Comparison of ENCODE assay signal across 16 cellular contexts in genomic region chr6:13848553-13849150, GRCh38. TPM values are rescaled to one million over a fixed set of nuclear protein-coding genes. Genes with fewer than 3 reads are reported as not detected.
DNase-seq lines count a peak whose midpoint lies in the region; ATAC-seq, FAIRE-seq and TF ChIP-seq lines count a peak whose summit lies in the region.
"Had no signal": no experiment of that assay in that cellular context is flagged by ENCODE, and none has a peak within 500 bp of the region (broad histone marks: within the 10 kb centered on the region; RNA-seq: fewer than 3 reads in every experiment).

No MANE protein-coding gene starts in this region.

- POLR2A ChIA-PET in HepG2 (lab: Yijun Ruan, JAX): interaction anchor here (1.7 kb wide), 1 partner anchor 35 kb away, joined by 5 read pairs; the partner anchor contains the start of gene MCUR1

- peaks cover 5% of the 10 kb centered on the region for H3K27me3 Mint-ChIP-seq in brain

- no peak for FAIRE-seq in HepG2 (lab: Jason Lieb, UNC)
- FAIRE-seq in D721Med (lab: Jason Lieb, UNC): no peak
- FAIRE-seq: G401.6, HTR-8/SVneo, TTC549 had no signal

- no peaks in the 10 kb centered on the region for H4K20me1 ChIP-seq in osteoblast (ENCODE audit: insufficient read depth, low read length)
- H4K20me1 ChIP-seq in HepG2 (ENCODE audit: insufficient read depth, low read length): no peaks in the 10 kb centered on the region

- TF ChIP-seq EP300 in HepG2 (IDR thresholded peaks at IDR 0.05; ENCODE audit: low read depth in 2 of 2, low read length in 2 of 2) (no peak), HepG2 (CRISPR knock-in tag; IDR thresholded peaks at IDR 0.05; ENCODE audit: borderline replicate concordance) (no peak)

- no peak overlapping the region for H3K27ac ChIP-seq in osteoblast (ENCODE audit: low read depth, low read length)
- no peak overlapping the region for H3K27ac ChIP-seq in HepG2 (ENCODE audit: extremely low read length, insufficient read depth, low read length)
- H3K27ac ChIP-seq: brain microvascular endothelial cell, gastroesophageal sphincter had no signal

- TF ChIP-seq RAD21 in HepG2 (CRISPR knock-in tag; IDR thresholded peaks at IDR 0.05): no peak

- no peak for TF ChIP-seq CTCF in brain (conservative IDR thresholded peaks at IDR 0.05)
- no peak for TF ChIP-seq CTCF in osteoblast (IDR thresholded peaks at IDR 0.05; ENCODE audit: extremely low read depth, low read depth, low read length)
- TF ChIP-seq CTCF in HepG2 (CRISPR knock-in tag; IDR thresholded peaks at IDR 0.05): no peak
- no peak for TF ChIP-seq CTCF in D721Med (IDR thresholded peaks at IDR 0.05; ENCODE audit: insufficient read depth, missing control alignments)

- DNase-seq in EH (ENCODE audit: low read depth) (peak; percentile 16), NCI-H2081 (lab: John Stamatoyannopoulos, UW) (peak; percentile 59 to 81), osteoblast (ENCODE audit: insufficient read length, low spot score, missing footprints) (no peak), HepG2 (ENCODE audit: low spot score) (no peak), D721Med (ENCODE audit: insufficient read length, low spot score) (no peak)
- DNase-seq in activated effector memory CD4-positive, alpha-beta T cell treated with anti-CD3 and anti-CD28 coated beads, Interleukin-2, amount 50 U/mL, for 16 hours: no peak
- DNase-seq: brain microvascular endothelial cell; CD4-positive, CD25-positive, alpha-beta regulatory T cell; effector memory CD8-positive, alpha-beta T cell; NCI-H1048; stimulated activated CD4-positive, alpha-beta T cell treated with anti-CD3 and anti-CD28 coated beads, Interleukin-4, amount 100 ng/mL, for 1 hour had no signal

- no peak for TF ChIP-seq POLR2A in HepG2 (IDR thresholded peaks at IDR 0.05; ENCODE audit: insufficient read depth in 1 of 2, low read depth in 2 of 2, low read length in 2 of 2)

- in situ Hi-C loops in HepG2 (cut with HindIII; ENCODE audit: extremely low pct_ligation_motif_present, low pct_unique_long_range_greater_than_20kb): no loop called here

- H3K27me3 ChIP-seq in osteoblast (ENCODE audit: insufficient read depth, low read length) (peaks cover 14% of the 10 kb centered on the region), HepG2 (ENCODE audit: control insufficient read depth in 1 of 2, insufficient read depth in 2 of 2, low read length in 2 of 2) (peaks cover 0 to 7% of the 10 kb centered on the region in 2 experiments; a peak in 2 of 5 replicates)
- H3K27me3 ChIP-seq: brain microvascular endothelial cell had no signal

- BruUV-seq in HepG2 (replicated peaks; lab: Mats Ljungman, UMichigan): no TSS peak

- peaks cover 22% of the 10 kb centered on the region for H3K4me1 Mint-ChIP-seq in brain

- no peak for ATAC-seq in HepG2
- ATAC-seq: effector memory CD8-positive, alpha-beta T cell; gastroesophageal sphincter had no signal

- WGBS in HepG2 (ENCODE audit: low lambda C conversion rate): 53% methylated on average over 5 of the region's 5 CpGs

- H3K9me3 Mint-ChIP-seq in brain: peaks cover 0 to 6% (median 0%) of the 10 kb centered on the region in 5 experiments
- H3K9me3 Mint-ChIP-seq: effector memory CD8-positive, alpha-beta T cell had no signal

- H3K36me3 Mint-ChIP-seq in brain: no peaks in the 10 kb centered on the region

- no peak overlapping the region for H3K9ac ChIP-seq in HepG2 (ENCODE audit: insufficient read depth, low read depth, low read length)

- H3K36me3 ChIP-seq in osteoblast (ENCODE audit: insufficient read depth, low read length) (no peaks in the 10 kb centered on the region), HepG2 (replicated peaks in 1 of 2; ENCODE audit: control insufficient read depth in 1 of 2, insufficient read depth in 2 of 2, low read length in 2 of 2) (no peaks in the 10 kb centered on the region)
- H3K36me3 ChIP-seq: brain microvascular endothelial cell, gastroesophageal sphincter had no signal

- H3K4me1 ChIP-seq in osteoblast (ENCODE audit: insufficient read depth, low read length) (no peaks in the 10 kb centered on the region), HepG2 (ENCODE audit: insufficient read depth, low read length) (peaks cover 15% of the 10 kb centered on the region)

- H3K79me2 ChIP-seq in osteoblast (ENCODE audit: insufficient read depth, low read length) (no peaks in the 10 kb centered on the region), HepG2 (ENCODE audit: insufficient read depth, low read length) (no peaks in the 10 kb centered on the region)

- no peaks in the 10 kb centered on the region for H3K9me3 ChIP-seq in osteoblast (ENCODE audit: low read depth, low read length)
- no peaks in the 10 kb centered on the region for H3K9me3 ChIP-seq in HepG2 (ENCODE audit: low read length)
- H3K9me3 ChIP-seq: gastroesophageal sphincter had no signal

- peak overlapping the region in 1 of 5 experiments; percentile 15 for H3K4me3 Mint-ChIP-seq in brain
- H3K4me3 Mint-ChIP-seq: CD4-positive, CD25-positive, alpha-beta regulatory T cell; effector memory CD8-positive, alpha-beta T cell had no signal

- H2AFZ ChIP-seq in osteoblast (ENCODE audit: low read length) (no peak overlapping the region), HepG2 (ENCODE audit: low read length) (no peak overlapping the region)

- peak overlapping the region in 3 of 5 experiments; percentile 2 to 10 (median 6) for H3K27ac Mint-ChIP-seq in brain
- H3K27ac Mint-ChIP-seq: CD4-positive, CD25-positive, alpha-beta regulatory T cell; effector memory CD8-positive, alpha-beta T cell had no signal

- CTCF ChIA-PET in HepG2 (lab: Yijun Ruan, JAX; ENCODE audit: low intra/inter-chr PET ratio, low total read pairs): no interaction called here

- intact Hi-C loops in HepG2 (cut with micrococcal nuclease; ENCODE audit: unreplicated experiment): no loop called here

- H3K4me2 ChIP-seq in osteoblast (ENCODE audit: insufficient read depth, low read length) (peak overlapping the region; percentile 38), HepG2 (ENCODE audit: low read depth, low read length) (no peak overlapping the region)

- H3K4me3 ChIP-seq in osteoblast (ENCODE audit: insufficient read depth, low read length): no peak overlapping the region
- no peak overlapping the region for H3K4me3 ChIP-seq in HepG2 (replicated peaks in 1 of 3; ENCODE audit: insufficient read depth in 1 of 3, low read depth in 2 of 3, low read length in 3 of 3)
- H3K4me3 ChIP-seq: gastroesophageal sphincter had no signal

TF ChIP-seq in HepG2, 621 proteins besides CTCF, POLR2A, EP300 and RAD21 (continues in another document):
- TF ChIP-seq ZNF891 (CRISPR knock-in tag; IDR thresholded peaks at IDR 0.05) (no peak), ZNF484 (CRISPR knock-in tag; IDR thresholded peaks at IDR 0.05; ENCODE audit: borderline replicate concordance, low read depth) (no peak), TCF7 (IDR thresholded peaks at IDR 0.05; ENCODE audit: low read depth) (no peak), GTF3A (CRISPR knock-in tag; conservative IDR thresholded peaks at IDR 0.05) (no peak)
- TF ChIP-seq, protein P1, sequence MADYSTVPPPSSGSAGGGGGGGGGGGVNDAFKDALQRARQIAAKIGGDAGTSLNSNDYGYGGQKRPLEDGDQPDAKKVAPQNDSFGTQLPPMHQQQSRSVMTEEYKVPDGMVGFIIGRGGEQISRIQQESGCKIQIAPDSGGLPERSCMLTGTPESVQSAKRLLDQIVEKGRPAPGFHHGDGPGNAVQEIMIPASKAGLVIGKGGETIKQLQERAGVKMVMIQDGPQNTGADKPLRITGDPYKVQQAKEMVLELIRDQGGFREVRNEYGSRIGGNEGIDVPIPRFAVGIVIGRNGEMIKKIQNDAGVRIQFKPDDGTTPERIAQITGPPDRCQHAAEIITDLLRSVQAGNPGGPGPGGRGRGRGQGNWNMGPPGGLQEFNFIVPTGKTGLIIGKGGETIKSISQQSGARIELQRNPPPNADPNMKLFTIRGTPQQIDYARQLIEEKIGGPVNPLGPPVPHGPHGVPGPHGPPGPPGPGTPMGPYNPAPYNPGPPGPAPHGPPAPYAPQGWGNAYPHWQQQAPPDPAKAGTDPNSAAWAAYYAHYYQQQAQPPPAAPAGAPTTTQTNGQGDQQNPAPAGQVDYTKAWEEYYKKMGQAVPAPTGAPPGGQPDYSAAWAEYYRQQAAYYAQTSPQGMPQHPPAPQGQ (CRISPR knock-in tag; IDR thresholded peaks at IDR 0.05; ENCODE audit: borderline replicate concordance): no peak

RNA-seq across cellular contexts. Expression of gene MCUR1, which starts 34.3 kb away (rescaled TPM):
- polyA plus RNA-seq in brain (ENCODE audit: insufficient read depth, low read depth, low replicate concordance) (19.8 TPM), HepG2 (2011; rRNA removed) (6.5 and 8.0 TPM in 2 replicates)
- total RNA-seq in osteoblast (13.6 and 14.8 TPM in 2 replicates), HepG2 (2016; rRNA removed; fragmentation: Illumina TruSeq; extraction: Trizol) (27.6 and 29.6 TPM in 2 replicates)
- total RNA-seq in HepG2 (2016; cell fraction: cytosol; rRNA removed; fragmentation: Illumina TruSeq; extraction: Trizol; ENCODE audit: low read depth): 53.0 and 63.9 TPM in 2 replicates
- 21.6 and 28.6 TPM in 2 replicates for total RNA-seq in HepG2 (2016; cell fraction: insoluble cytoplasmic fraction; rRNA removed; fragmentation: Illumina TruSeq; extraction: Trizol)
- total RNA-seq in HepG2 (2016; cell fraction: membrane; rRNA removed; fragmentation: Illumina TruSeq; extraction: Trizol): 57.1 and 61.7 TPM in 2 replicates
- 13.6 and 16.9 TPM in 2 replicates for total RNA-seq in HepG2 (2016; cell fraction: nucleus; rRNA removed; fragmentation: Illumina TruSeq; extraction: Trizol)
- polyA plus RNA-seq in HepG2 (2011; cell fraction: cytosol; rRNA removed): 5.1 and 6.7 TPM in 2 replicates
- polyA plus RNA-seq in HepG2 (2011; cell fraction: nucleus; rRNA removed): 2.7 and 2.9 TPM in 2 replicates
- polyA plus RNA-seq in HepG2 (2012): 9.7 and 12.4 TPM in 2 replicates
- 115 and 150 TPM in 2 replicates for polyA plus RNA-seq in HepG2 (2016; cell fraction: cytosol; fragmentation: Illumina TruSeq; extraction: Trizol; ENCODE audit: low read depth)
- 35.0 and 35.4 TPM in 2 replicates for polyA plus RNA-seq in HepG2 (2016; cell fraction: insoluble cytoplasmic fraction; fragmentation: Illumina TruSeq; extraction: Trizol; ENCODE audit: low read depth)
- polyA plus RNA-seq in HepG2 (2016; cell fraction: membrane; fragmentation: Illumina TruSeq; extraction: Trizol; ENCODE audit: low read depth): 81.5 and 91.1 TPM in 2 replicates
- 29.5 and 30.1 TPM in 2 replicates for polyA plus RNA-seq in HepG2 (2016; cell fraction: nucleus; fragmentation: Illumina TruSeq; extraction: Trizol; ENCODE audit: insufficient read depth, low read depth)
- 6.4 and 12.9 TPM in 2 replicates for polyA minus RNA-seq in HepG2 (2011; rRNA and poly(A)+ RNA removed; ENCODE audit: low replicate concordance)
- polyA minus RNA-seq in HepG2 (2011; cell fraction: cytosol; rRNA and poly(A)+ RNA removed): 5.0 and 5.7 TPM in 2 replicates
- 10.2 and 13.0 TPM in 2 replicates for polyA minus RNA-seq in HepG2 (2011; cell fraction: nucleus; rRNA and poly(A)+ RNA removed)

Comparison
In these comparisons a context has a peak if more than half of its experiments do, and no peak if none do; other contexts are left out.
1. DNase-seq: peak in EH (single experiment) and NCI-H2081 (2 of 2); none in osteoblast (single experiment), HepG2 (single experiment), D721Med (single experiment) and activated effector memory CD4-positive, alpha-beta T cell treated with anti-CD3 and anti-CD28 coated beads, Interleukin-2, amount 50 U/mL, for 16 hours (single experiment).